ENCODE assay signal across 9 cellular contexts in genomic region chr9:503331-503730, GRCh38. TPM values are rescaled to one million over a fixed set of nuclear protein-coding genes. Genes with fewer than 3 reads are reported as not detected.
DNase-seq lines count a peak whose midpoint lies in the region; ATAC-seq and TF ChIP-seq lines count a peak whose summit lies in the region.
"Had no signal": no experiment of that assay in that cellular context is flagged by ENCODE, and none has a peak within 500 bp of the region (broad histone marks: within the 10 kb centered on the region; RNA-seq: fewer than 3 reads in every experiment).

No MANE protein-coding gene starts in this region.

- TF ChIP-seq EP300 in suprapubic skin (IDR thresholded peaks at IDR 0.05): no peak

- H3K27ac Mint-ChIP-seq in activated naive CD4-positive, alpha-beta T cell treated with anti-CD3 and anti-CD28 coated beads, Interleukin-2, amount 50 U/mL, for 24 hours: peak overlapping the region; percentile 92
- H3K27ac Mint-ChIP-seq in activated T-helper 1 cell treated with anti-CD3 and anti-CD28 coated beads, Interleukin-12 subunit alpha, Interleukin-12 subunit beta, Interleukin-2, Interleukin-4 antibody, amounts not matched to agents 30 ng/mL and 10 ng/mL and 1 ng/mL, durations not matched to agents 14 hours and 24 hours and 36 hours: no peak overlapping the region

- H3K27me3 ChIP-seq in left lung (peaks cover 5 to 45% of the 10 kb centered on the region in 2 donors), suprapubic skin (no peaks in the 10 kb centered on the region), body of pancreas (no peaks in the 10 kb centered on the region)

- H3K36me3 ChIP-seq in left lung: no peaks in the 10 kb centered on the region
- H3K36me3 ChIP-seq in suprapubic skin: no peaks in the 10 kb centered on the region
- no peaks in the 10 kb centered on the region for H3K36me3 ChIP-seq in body of pancreas (replicated peaks in 1 of 2; ENCODE audit: insufficient read depth in 1 of 2, low read depth in 2 of 2)

- no peaks in the 10 kb centered on the region for H3K27me3 Mint-ChIP-seq in activated naive CD4-positive, alpha-beta T cell treated with anti-CD3 and anti-CD28 coated beads, Interleukin-2, amount 50 U/mL, for 24 hours
- peaks cover 46% of the 10 kb centered on the region for H3K27me3 Mint-ChIP-seq in activated T-helper 1 cell treated with anti-CD3 and anti-CD28 coated beads, Interleukin-12 subunit alpha, Interleukin-12 subunit beta, Interleukin-2, Interleukin-4 antibody, amounts not matched to agents 30 ng/mL and 10 ng/mL and 1 ng/mL, durations not matched to agents 14 hours and 24 hours and 36 hours (ENCODE audit: insufficient read depth)

- H3K4me1 ChIP-seq in left lung: peaks cover 0 to 26% of the 10 kb centered on the region in 2 donors
- peaks cover 21% of the 10 kb centered on the region for H3K4me1 ChIP-seq in suprapubic skin
- peaks cover 27% of the 10 kb centered on the region for H3K4me1 ChIP-seq in body of pancreas

- ATAC-seq in left lung: peak; percentile 6
- ATAC-seq in HG03521 (IDR thresholded peaks at IDR 0.05; ENCODE audit: unreplicated experiment): no peak
- no peak for ATAC-seq in HG02798 (IDR thresholded peaks at IDR 0.05; ENCODE audit: poor library complexity, unreplicated experiment)
- no peak for ATAC-seq in body of pancreas

- intact Hi-C loops in activated T-helper 1 cell treated with anti-CD3 and anti-CD28 coated beads, Interleukin-12 subunit alpha, Interleukin-12 subunit beta, Interleukin-2, Interleukin-4 antibody, amounts not matched to agents 30 ng/mL and 10 ng/mL and 1 ng/mL, durations not matched to agents 14 hours and 24 hours and 36 hours (cut with micrococcal nuclease): loop anchor here (10.0 kb wide), 2 partner anchors 59 to 501 kb away; no protein-coding TSS in a partner anchor
- intact Hi-C loops in left lung (cut with DNase I): no loop called here
- intact Hi-C loops in body of pancreas (cut with DNase I): no loop called here

- no peak for DNase-seq in activated naive CD4-positive, alpha-beta T cell treated with anti-CD3 and anti-CD28 coated beads, Interleukin-2, amount 50 U/mL, for 16 hours
- DNase-seq in activated T-helper 1 cell treated with anti-CD3 and anti-CD28 coated beads, Interleukin-12 subunit alpha, Interleukin-12 subunit beta, Interleukin-2, Interleukin-4 antibody, amounts not matched to agents 30 ng/mL and 10 ng/mL and 1 ng/mL, durations not matched to agents 14 hours and 24 hours and 36 hours (ENCODE audit: low spot score): no peak
- DNase-seq in left lung: no peak
- DNase-seq in suprapubic skin (ENCODE audit: low spot score in 2 of 2): no peak
- no peak for DNase-seq in body of pancreas
- DNase-seq: DMS 273 treated with DMSO at 0.1 percent for 48 hours had no signal

- WGBS in suprapubic skin: 51% methylated on average over 9 of the region's 9 CpGs
- WGBS in body of pancreas, 2 donors: 80 to 86% methylated on average over 9 of the region's 9 CpGs

- H3K4me1 Mint-ChIP-seq in activated naive CD4-positive, alpha-beta T cell treated with anti-CD3 and anti-CD28 coated beads, Interleukin-2, amount 50 U/mL, for 24 hours: peaks cover 56% of the 10 kb centered on the region
- no peaks in the 10 kb centered on the region for H3K4me1 Mint-ChIP-seq in activated T-helper 1 cell treated with anti-CD3 and anti-CD28 coated beads, Interleukin-12 subunit alpha, Interleukin-12 subunit beta, Interleukin-2, Interleukin-4 antibody, amounts not matched to agents 30 ng/mL and 10 ng/mL and 1 ng/mL, durations not matched to agents 14 hours and 24 hours and 36 hours (ENCODE audit: low read depth)

- H3K9me3 Mint-ChIP-seq in activated naive CD4-positive, alpha-beta T cell treated with anti-CD3 and anti-CD28 coated beads, Interleukin-2, amount 50 U/mL, for 24 hours: no peaks in the 10 kb centered on the region
- H3K9me3 Mint-ChIP-seq in activated T-helper 1 cell treated with anti-CD3 and anti-CD28 coated beads, Interleukin-12 subunit alpha, Interleukin-12 subunit beta, Interleukin-2, Interleukin-4 antibody, amounts not matched to agents 30 ng/mL and 10 ng/mL and 1 ng/mL, durations not matched to agents 14 hours and 24 hours and 36 hours: no peaks in the 10 kb centered on the region

- TF ChIP-seq POLR2A in suprapubic skin (IDR thresholded peaks at IDR 0.05) (no peak), body of pancreas (IDR thresholded peaks at IDR 0.05) (no peak)

- peaks cover 1% of the 10 kb centered on the region for H3K36me3 Mint-ChIP-seq in activated naive CD4-positive, alpha-beta T cell treated with anti-CD3 and anti-CD28 coated beads, Interleukin-2, amount 50 U/mL, for 24 hours
- H3K36me3 Mint-ChIP-seq in activated T-helper 1 cell treated with anti-CD3 and anti-CD28 coated beads, Interleukin-12 subunit alpha, Interleukin-12 subunit beta, Interleukin-2, Interleukin-4 antibody, amounts not matched to agents 30 ng/mL and 10 ng/mL and 1 ng/mL, durations not matched to agents 14 hours and 24 hours and 36 hours (ENCODE audit: low read depth): peaks cover 2% of the 10 kb centered on the region

- H3K9me3 ChIP-seq in left lung (no peaks in the 10 kb centered on the region), suprapubic skin (no peaks in the 10 kb centered on the region), body of pancreas (no peaks in the 10 kb centered on the region)

- H3K27ac ChIP-seq in left lung (no peak overlapping the region), suprapubic skin (no peak overlapping the region), body of pancreas (peak overlapping the region in 1 of 4 donors; percentile 86)

- H3K4me3 ChIP-seq in left lung: peak overlapping the region; percentile 57 to 65
- peak overlapping the region; percentile 70 for H3K4me3 ChIP-seq in suprapubic skin
- no peak overlapping the region for H3K4me3 ChIP-seq in body of pancreas

- no peak for TF ChIP-seq CTCF in left lung (IDR thresholded peaks at IDR 0.05)
- no peak for TF ChIP-seq CTCF in suprapubic skin (IDR thresholded peaks at IDR 0.05)
- TF ChIP-seq CTCF in body of pancreas (IDR thresholded peaks at IDR 0.05): no peak

- peak overlapping the region; percentile 90 for H3K4me3 Mint-ChIP-seq in activated naive CD4-positive, alpha-beta T cell treated with anti-CD3 and anti-CD28 coated beads, Interleukin-2, amount 50 U/mL, for 24 hours
- H3K4me3 Mint-ChIP-seq in activated T-helper 1 cell treated with anti-CD3 and anti-CD28 coated beads, Interleukin-12 subunit alpha, Interleukin-12 subunit beta, Interleukin-2, Interleukin-4 antibody, amounts not matched to agents 30 ng/mL and 10 ng/mL and 1 ng/mL, durations not matched to agents 14 hours and 24 hours and 36 hours: peak overlapping the region; percentile 80

RNA-seq across cellular contexts. Expression of gene KANK1, which starts 1.2 kb away (rescaled TPM):
- 2.0 and 3.1 TPM in 2 replicates for total RNA-seq in activated T-helper 1 cell treated with anti-CD3 and anti-CD28 coated beads, Interleukin-12 subunit alpha, Interleukin-12 subunit beta, Interleukin-2, Interleukin-4 antibody, amounts not matched to agents 30 ng/mL and 10 ng/mL and 1 ng/mL, durations not matched to agents 14 hours and 24 hours and 36 hours
- total RNA-seq in left lung (10 to 100 TPM; 30.3 to 35.9 TPM), suprapubic skin (100 to 1,000 TPM; 113 to 158 (median 132) TPM), body of pancreas (10 to 100 TPM; 37.9 to 44.2 TPM)

Comparison
In these comparisons a context has a peak if more than half of its experiments do, and no peak if none do; other contexts are left out.
1. H3K4me3 ChIP-seq: peak in left lung (2 of 2) and suprapubic skin (single experiment); none in body of pancreas (0 of 2).